In the genomic region with DNA sequence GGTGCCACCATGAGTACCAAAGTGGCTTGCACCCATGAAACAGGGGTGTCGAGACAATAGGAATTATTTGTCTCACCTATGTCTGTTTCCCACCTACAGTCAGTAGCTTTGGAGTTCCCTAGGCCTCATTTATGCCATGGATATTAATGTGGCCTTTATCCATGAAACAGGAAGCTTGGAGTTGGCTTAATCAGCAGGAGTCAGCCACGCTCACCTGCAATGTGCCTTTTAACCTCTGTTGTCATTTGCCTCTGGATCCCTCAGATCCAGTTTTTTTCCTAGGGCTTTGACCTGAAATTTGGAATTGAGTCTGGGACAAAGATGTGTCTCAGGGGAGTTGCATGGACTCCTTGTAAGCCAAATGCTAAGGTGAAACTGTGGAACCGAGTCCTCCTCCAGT, we compare ENCODE assay signal across 28 cellular contexts.
"Had no signal": no experiment of that assay in that cellular context is flagged by ENCODE, and none has a peak within 500 bp of the region (broad histone marks: within the 10 kb centered on the region; RNA-seq: fewer than 3 reads in every experiment).

No MANE protein-coding gene starts in this region.

- H3K27me3 ChIP-seq: left lung, pancreas, sigmoid colon, spleen, tibial nerve, uterus had no signal

- H3K4me3 Mint-ChIP-seq: immature natural killer cell; nephron; neural crest cell; stimulated activated naive CD8-positive, alpha-beta T cell treated with anti-CD3 and anti-CD28 coated beads, Interleukin-15, amount 100 ng/mL, for 72 hours; type B pancreatic cell had no signal

- DNase-seq: hypothalamus; immature natural killer cell; kidney; left colon; left lung; lower lobe of right lung; mammary epithelial cell; mesenchymal stem cell; naive thymus-derived CD8-positive, alpha-beta T cell; nucleus accumbens; pancreas; posterior cingulate gyrus; retina; right cardiac atrium; sigmoid colon; small intestine; spleen; stimulated activated CD4-positive, alpha-beta T cell treated with anti-CD3 and anti-CD28 coated beads, Interleukin-4, amount 100 ng/mL, for 24 hours; stimulated activated naive CD4-positive, alpha-beta T cell treated with Interleukin-2 at 50 U/mL for 16 hours; stimulated activated naive CD8-positive, alpha-beta T cell treated with anti-CD3 and anti-CD28 coated beads, Interleukin-15, amount 100 ng/mL, for 72 hours; substantia nigra; uterus had no signal

- ATAC-seq: left colon; left lung; lower lobe of right lung; naive thymus-derived CD8-positive, alpha-beta T cell; pancreas; right cardiac atrium; stimulated activated memory B cell treated with anti-CD40 and anti-IgM and Interleukin-4, amounts not matched to agents 10 μg/mL and 1 μg/mL and 100 μg/mL, for 72 hours; stimulated activated naive CD8-positive, alpha-beta T cell treated with anti-CD3 and anti-CD28 coated beads, Interleukin-15, amount 100 ng/mL, for 72 hours had no signal

- H3K36me3 ChIP-seq: left lung, pancreas, prostate gland, sigmoid colon, tibial nerve, uterus had no signal

- H3K9me3 ChIP-seq: left lung, lower lobe of right lung, pancreas, prostate gland, sigmoid colon, spleen, tibial nerve, uterus had no signal

- H3K36me3 Mint-ChIP-seq: immature natural killer cell; stimulated activated memory B cell treated with anti-CD40 and anti-IgM and Interleukin-4, amounts not matched to agents 10 μg/mL and 1 μg/mL and 100 μg/mL, for 72 hours had no signal

- H3K27ac ChIP-seq: left lung, lower lobe of right lung, pancreas, prostate gland, sigmoid colon, spleen, tibial nerve, uterus had no signal

- H3K27me3 Mint-ChIP-seq: naive thymus-derived CD8-positive, alpha-beta T cell; stimulated activated memory B cell treated with anti-CD40 and anti-IgM and Interleukin-4, amounts not matched to agents 10 μg/mL and 1 μg/mL and 100 μg/mL, for 72 hours; stimulated activated naive CD8-positive, alpha-beta T cell treated with anti-CD3 and anti-CD28 coated beads, Interleukin-15, amount 100 ng/mL, for 72 hours; type B pancreatic cell had no signal

- H3K4me3 ChIP-seq: left lung, lower lobe of right lung, pancreas, prostate gland, sigmoid colon, spleen, tibial nerve, uterus had no signal

- H3K4me1 ChIP-seq: prostate gland, uterus had no signal

- H3K27ac Mint-ChIP-seq: stimulated activated naive CD8-positive, alpha-beta T cell treated with anti-CD3 and anti-CD28 coated beads, Interleukin-15, amount 100 ng/mL, for 72 hours had no signal

- H3K9me3 Mint-ChIP-seq: immature natural killer cell; naive thymus-derived CD8-positive, alpha-beta T cell; nephron; stimulated activated memory B cell treated with anti-CD40 and anti-IgM and Interleukin-4, amounts not matched to agents 10 μg/mL and 1 μg/mL and 100 μg/mL, for 72 hours; stimulated activated naive CD8-positive, alpha-beta T cell treated with anti-CD3 and anti-CD28 coated beads, Interleukin-15, amount 100 ng/mL, for 72 hours had no signal
